Comparison of ENCODE assay signal across 26 cellular contexts in genomic region chr19:4097501-4097900, GRCh38. TPM values are rescaled to one million over a fixed set of nuclear protein-coding genes. Genes with fewer than 3 reads are reported as not detected.
DNase-seq lines count a peak whose midpoint lies in the region; ATAC-seq, FAIRE-seq and TF ChIP-seq lines count a peak whose summit lies in the region.
"Had no signal": no experiment of that assay in that cellular context is flagged by ENCODE, and none has a peak within 500 bp of the region (broad histone marks: within the 10 kb centered on the region; RNA-seq: fewer than 3 reads in every experiment).

No MANE protein-coding gene starts in this region.

- no peak for FAIRE-seq in GM12878 (lab: Jason Lieb, UNC)
- FAIRE-seq in GM12891 (lab: Jason Lieb, UNC): no peak
- FAIRE-seq: frontal cortex had no signal

- DNase-seq in GM12878 (ENCODE audit: low read depth, low spot score) (no peak), left ventricle myocardium inferior (peak; percentile 58), osteoblast (ENCODE audit: insufficient read length, low spot score, missing footprints) (peak; percentile 96), GM12891 (ENCODE audit: insufficient read length, low spot score) (no peak), BE2C (no peak), HEK293T (ENCODE audit: extremely low spot score) (no peak)
- DNase-seq in central memory CD4-positive, alpha-beta T cell: no peak
- DNase-seq: activated CD4-positive, alpha-beta T cell treated with anti-CD3 and anti-CD28 coated beads for 4 hours; activated naive CD4-positive, alpha-beta T cell; activated T-cell treated with anti-CD3 and anti-CD28 coated beads, Interleukin-2, amount 50 U/mL, for 4 hours; effector memory CD4-positive, alpha-beta T cell; kidney glomerular epithelial cell; MG63; NCI-H1417 treated with DMSO at 0.1 percent for 48 hours; nephron progenitor cell; PC-9; SJCRH30; stomach had no signal

- POLR2A ChIA-PET in GM12878 (lab: Charles Lee): no interaction called here
- POLR2A ChIA-PET in HEK293T (lab: Yijun Ruan, JAX): interaction anchor here (2.0 kb wide), 1 partner anchor 10 kb away, joined by 4 read pairs; no protein-coding TSS in a partner anchor

- peaks cover 6 to 18% of the 10 kb centered on the region in 2 experiments; a peak in 3 of 4 replicates for H3K36me3 ChIP-seq in GM12878 (ENCODE audit: control insufficient read depth in 2 of 2, insufficient read depth in 2 of 2, low read length in 1 of 2)
- peaks cover 76% of the 10 kb centered on the region for H3K36me3 ChIP-seq in left ventricle myocardium inferior
- peaks cover 37% of the 10 kb centered on the region for H3K36me3 ChIP-seq in osteoblast (ENCODE audit: insufficient read depth, low read length)
- H3K36me3 ChIP-seq in BE2C: peaks cover 53% of the 10 kb centered on the region

- TF ChIP-seq POLR2A in GM12878 (IDR thresholded peaks at IDR 0.05; ENCODE audit: low read depth, low read length) (peak; percentile 61), GM12891 (IDR thresholded peaks at IDR 0.05; ENCODE audit: low read depth, low read length) (no peak)

- TF ChIP-seq RAD21 in GM12878 (IDR thresholded peaks at IDR 0.05; ENCODE audit: insufficient read depth, low read depth, low read length): no peak

- WGBS in GM12878 (ENCODE audit: insufficient coverage, insufficient replicate concordance, low lambda C conversion rate, missing lambda C conversion rate): 98% methylated on average over 11 of the region's 11 CpGs

- no peaks in the 10 kb centered on the region for H3K9me3 ChIP-seq in GM12878 (replicated peaks; ENCODE audit: control insufficient read depth, insufficient read depth, low read length)
- H3K9me3 ChIP-seq in left ventricle myocardium inferior (replicated peaks): no peaks in the 10 kb centered on the region
- H3K9me3 ChIP-seq in osteoblast (ENCODE audit: low read depth, low read length): no peaks in the 10 kb centered on the region
- no peaks in the 10 kb centered on the region for H3K9me3 ChIP-seq in BE2C
- H3K9me3 ChIP-seq: MG63, SJCRH30, stomach had no signal

- H3K27ac ChIP-seq in GM12878 (ENCODE audit: control insufficient read depth, insufficient read depth): no peak overlapping the region
- H3K27ac ChIP-seq in left ventricle myocardium inferior (replicated peaks): peak overlapping the region; percentile 85
- no peak overlapping the region for H3K27ac ChIP-seq in osteoblast (ENCODE audit: low read depth, low read length)
- H3K27ac ChIP-seq in temporal lobe (ENCODE audit: low read depth, low read length): peak overlapping the region; percentile 41
- H3K27ac ChIP-seq: PC-9, SJCRH30 had no signal

- no peak overlapping the region for H2AFZ ChIP-seq in GM12878 (ENCODE audit: control insufficient read depth, low read depth, low read length)
- no peak overlapping the region for H2AFZ ChIP-seq in osteoblast (ENCODE audit: low read length)
- H2AFZ ChIP-seq: GM23338, PC-9 had no signal

- intact Hi-C loops in GM12878 (cut with micrococcal nuclease; ENCODE audit: unreplicated experiment) (no loop called here), left ventricle myocardium inferior (cut with micrococcal nuclease) (no loop called here)

- in situ Hi-C loops in GM12878 (cut with MboI): no loop called here

- H3K27me3 ChIP-seq in GM12878 (replicated peaks in 1 of 2; ENCODE audit: control insufficient read depth in 2 of 2, insufficient read depth in 2 of 2, low read length in 1 of 2): no peaks in the 10 kb centered on the region
- no peaks in the 10 kb centered on the region for H3K27me3 ChIP-seq in left ventricle myocardium inferior (ENCODE audit: low read depth)
- H3K27me3 ChIP-seq in osteoblast (ENCODE audit: insufficient read depth, low read length): no peaks in the 10 kb centered on the region
- no peaks in the 10 kb centered on the region for H3K27me3 ChIP-seq in BE2C
- H3K27me3 ChIP-seq: MG63, SJCRH30, stomach had no signal

- ATAC-seq in GM12878: no peak
- ATAC-seq: activated T-cell treated with anti-CD3 and anti-CD28 coated beads, Interleukin-2, amount 50 U/mL, for 4 hours; esophagus mucosa; GM23338 had no signal

- H3K9ac ChIP-seq in GM12878 (ENCODE audit: control insufficient read depth, insufficient read depth, low read length): no peak overlapping the region

- H4K20me1 ChIP-seq in GM12878 (ENCODE audit: control insufficient read depth, insufficient read depth) (no peaks in the 10 kb centered on the region), osteoblast (ENCODE audit: insufficient read depth, low read length) (no peaks in the 10 kb centered on the region)

- no peak overlapping the region for H3K4me2 ChIP-seq in GM12878 (ENCODE audit: control insufficient read depth, insufficient read depth)
- H3K4me2 ChIP-seq in osteoblast (ENCODE audit: insufficient read depth, low read length): no peak overlapping the region
- H3K4me2 ChIP-seq: GM23338, PC-9 had no signal

- RAD21 ChIA-PET in GM12878 (lab: Charles Lee; ENCODE audit: unreplicated experiment): no interaction called here

- no peak for TF ChIP-seq EP300 in GM12878 (IDR thresholded peaks at IDR 0.05; ENCODE audit: borderline replicate concordance in 1 of 2, control insufficient read depth in 1 of 2, low read depth in 2 of 2, low read length in 2 of 2)

- no TSS peak for BruUV-seq in GM12878 (replicated peaks; lab: Mats Ljungman, UMichigan)

- H3K4me1 ChIP-seq in GM12878 (ENCODE audit: control insufficient read depth, insufficient read depth, low read length) (no peaks in the 10 kb centered on the region), left ventricle myocardium inferior (peaks cover 29% of the 10 kb centered on the region), osteoblast (ENCODE audit: insufficient read depth, low read length) (peaks cover 3% of the 10 kb centered on the region), BE2C (no peaks in the 10 kb centered on the region)
- H3K4me1 ChIP-seq: SJCRH30 had no signal

- SMC1A ChIA-PET in GM12878 (lab: Charles Lee; ENCODE audit: uncharacterized antibody, unreplicated experiment): no interaction called here

- H3K4me3 ChIP-seq in GM12878: no peak overlapping the region
- H3K4me3 ChIP-seq in left ventricle myocardium inferior: no peak overlapping the region
- no peak overlapping the region for H3K4me3 ChIP-seq in osteoblast (ENCODE audit: insufficient read depth, low read length)
- no peak overlapping the region for H3K4me3 ChIP-seq in BE2C (ENCODE audit: low read depth, low read length)
- H3K4me3 ChIP-seq: GM23338, MG63, PC-9, SJCRH30, stomach had no signal

- TF ChIP-seq CTCF in GM12878 (IDR thresholded peaks at IDR 0.05 in 2 of 3, conservative IDR thresholded peaks at IDR 0.05 in 1 of 3; ENCODE audit: control insufficient read depth in 2 of 3, extremely low read depth in 1 of 3, insufficient read depth in 1 of 3, low read depth in 3 of 3, low read length in 3 of 3) (no peak), left ventricle myocardium inferior (IDR thresholded peaks at IDR 0.05; ENCODE audit: borderline replicate concordance) (no peak), osteoblast (IDR thresholded peaks at IDR 0.05; ENCODE audit: extremely low read depth, low read depth, low read length) (no peak), BE2C (IDR thresholded peaks at IDR 0.05; ENCODE audit: low read depth, low read length) (no peak)

- H3K79me2 ChIP-seq in GM12878 (ENCODE audit: control insufficient read depth, insufficient read depth, low read length) (no peaks in the 10 kb centered on the region), osteoblast (ENCODE audit: insufficient read depth, low read length) (no peaks in the 10 kb centered on the region)

- CTCF ChIA-PET in GM12878 (lab: Yijun Ruan, JAX): no interaction called here
- CTCF ChIA-PET in HEK293T (lab: Yijun Ruan, JAX): no interaction called here

RNA-seq across cellular contexts. Expression of gene MAP2K2, which starts 26.4 kb away (rescaled TPM):
- 58.9 and 63.2 TPM in 2 replicates for total RNA-seq in GM12878 (2013; cell fraction: nucleolus; rRNA removed)
- total RNA-seq in GM12878 (2014; rRNA removed) (178 and 210 TPM in 2 replicates), GM12878 (2014; rRNA removed; fragmentation: Illumina TruSeq; extraction: Trizol) (72.1 and 92.8 TPM in 2 replicates), GM12878 (2021) (182 and 184 TPM in 2 replicates), left ventricle myocardium inferior (129 TPM), osteoblast (221 and 233 TPM in 2 replicates), temporal lobe (64.4 TPM)
- 78.5 TPM for polyA plus RNA-seq in GM12878 (2011; ENCODE audit: low read depth)
- polyA plus RNA-seq in GM12878 (2011; rRNA removed) (31.6 and 68.3 TPM in 2 replicates), GM12878 (2014; fragmentation: Illumina TruSeq; extraction: Trizol) (13.0 and 38.8 TPM in 2 replicates), GM12878 (2014; fragmentation: Nextera tagmentation; extraction: Ambion mirVana) (1 to 10 TPM in 1 of 2 experiments, under 1 TPM in 1; 1.00 to 6.8 TPM), GM12878 (2014; rRNA removed) (144 and 166 TPM in 2 replicates), GM12878 (2016; fragmentation: Nextera tagmentation; extraction: Ambion mirVana) (10 to 100 TPM; 33.4 to 33.7 TPM)
- polyA plus RNA-seq in GM12878 (2011; cell fraction: cytosol; rRNA removed): 109 and 144 TPM in 2 replicates
- polyA plus RNA-seq in GM12878 (2011; cell fraction: nucleus; rRNA removed): 127 and 159 TPM in 2 replicates
- 133 and 176 TPM in 2 replicates for polyA plus RNA-seq in GM12878 (2012)
- polyA minus RNA-seq in GM12878 (2011; rRNA and poly(A)+ RNA removed): 32.9 and 84.0 TPM in 2 replicates
- 64.1 and 69.3 TPM in 2 replicates for polyA minus RNA-seq in GM12878 (2011; cell fraction: cytosol; rRNA and poly(A)+ RNA removed)
- 27.6 and 40.2 TPM in 2 replicates for polyA minus RNA-seq in GM12878 (2011; cell fraction: nucleus; rRNA and poly(A)+ RNA removed)
- 130 TPM for polyA plus RNA-seq in GM12891 (2012; ENCODE audit: low read depth, missing spikeins)
- polyA plus RNA-seq in BE2C (2012; ENCODE audit: insufficient read depth, insufficient read length, low read depth): 120 TPM

RNA-seq across cellular contexts. Expression of gene ZBTB7A, which starts 30.8 kb away (rescaled TPM):
- total RNA-seq in GM12878 (2013; cell fraction: nucleolus; rRNA removed): 20.9 and 24.8 TPM in 2 replicates
- total RNA-seq in GM12878 (2014; rRNA removed) (10.6 and 15.9 TPM in 2 replicates), GM12878 (2014; rRNA removed; fragmentation: Illumina TruSeq; extraction: Trizol) (3.2 TPM in 2 replicates), GM12878 (2021) (40.0 and 42.4 TPM in 2 replicates), left ventricle myocardium inferior (30.6 TPM), osteoblast (38.6 and 42.7 TPM in 2 replicates), temporal lobe (2.7 TPM)
- 2.2 TPM for polyA plus RNA-seq in GM12878 (2011; ENCODE audit: low read depth)
- polyA plus RNA-seq in GM12878 (2011; rRNA removed) (0.84 and 2.5 TPM in 2 replicates), GM12878 (2014; fragmentation: Illumina TruSeq; extraction: Trizol) (4.1 and 5.9 TPM in 2 replicates), GM12878 (2014; fragmentation: Nextera tagmentation; extraction: Ambion mirVana) (under 1 TPM; 0.26 to 0.73 TPM), GM12878 (2014; rRNA removed) (16.2 and 22.2 TPM in 2 replicates), GM12878 (2016; fragmentation: Nextera tagmentation; extraction: Ambion mirVana) (10 to 100 TPM in 1 of 2 experiments, 1 to 10 TPM in 1; 2.0 to 10.1 TPM)
- polyA plus RNA-seq in GM12878 (2011; cell fraction: cytosol; rRNA removed): 4.5 and 7.6 TPM in 2 replicates
- 12.8 and 18.3 TPM in 2 replicates for polyA plus RNA-seq in GM12878 (2011; cell fraction: nucleus; rRNA removed)
- 14.1 and 15.9 TPM in 2 replicates for polyA plus RNA-seq in GM12878 (2012)
- polyA minus RNA-seq in GM12878 (2011; rRNA and poly(A)+ RNA removed): 3.6 and 6.5 TPM in 2 replicates
- polyA minus RNA-seq in GM12878 (2011; cell fraction: cytosol; rRNA and poly(A)+ RNA removed): 12.4 and 12.8 TPM in 2 replicates
- polyA minus RNA-seq in GM12878 (2011; cell fraction: nucleus; rRNA and poly(A)+ RNA removed): 3.6 and 4.7 TPM in 2 replicates
- 7.3 TPM for polyA plus RNA-seq in GM12891 (2012; ENCODE audit: low read depth, missing spikeins)
- 17.1 TPM for polyA plus RNA-seq in BE2C (2012; ENCODE audit: insufficient read depth, insufficient read length, low read depth)

RNA-seq across cellular contexts. Expression of gene CREB3L3, which starts 55.9 kb away (rescaled TPM):
- total RNA-seq in GM12878 (2013; cell fraction: nucleolus; rRNA removed): not detected in 2 replicates
- not detected in 2 replicates for total RNA-seq in GM12878 (2014; rRNA removed)
- total RNA-seq in GM12878 (2014; rRNA removed; fragmentation: Illumina TruSeq; extraction: Trizol): not detected in 2 replicates
- total RNA-seq in GM12878 (2021): not detected in 2 replicates
- not detected for polyA plus RNA-seq in GM12878 (2011; ENCODE audit: low read depth)
- 0.22 and 0.46 TPM in 2 replicates for polyA plus RNA-seq in GM12878 (2011; rRNA removed)
- polyA plus RNA-seq in GM12878 (2011; cell fraction: cytosol; rRNA removed): 0.60 and 0.72 TPM in 2 replicates
- polyA plus RNA-seq in GM12878 (2011; cell fraction: nucleus; rRNA removed): 0.46 and 0.61 TPM in 2 replicates
- 0.04 and 0.23 TPM in 2 replicates for polyA plus RNA-seq in GM12878 (2012)
- 0.03 TPM in 1 of 2 replicates, not detected in the other for polyA plus RNA-seq in GM12878 (2014; fragmentation: Illumina TruSeq; extraction: Trizol)
- not detected for polyA plus RNA-seq in GM12878 (2014; fragmentation: Nextera tagmentation; extraction: Ambion mirVana)
- polyA plus RNA-seq in GM12878 (2014; rRNA removed): not detected in 2 replicates
- under 1 TPM in 1 of 2 experiments, not detected in 1; 0.07 TPM for polyA plus RNA-seq in GM12878 (2016; fragmentation: Nextera tagmentation; extraction: Ambion mirVana)
- polyA minus RNA-seq in GM12878 (2011; rRNA and poly(A)+ RNA removed): 0.52 TPM in 1 of 2 replicates, not detected in the other
- polyA minus RNA-seq in GM12878 (2011; cell fraction: cytosol; rRNA and poly(A)+ RNA removed): not detected in 2 replicates
- polyA minus RNA-seq in GM12878 (2011; cell fraction: nucleus; rRNA and poly(A)+ RNA removed): 0.29 TPM in 1 of 2 replicates, not detected in the other
- not detected for total RNA-seq in left ventricle myocardium inferior
- total RNA-seq in osteoblast: not detected in 2 replicates
- not detected for total RNA-seq in temporal lobe
- 0.06 TPM for polyA plus RNA-seq in GM12891 (2012; ENCODE audit: low read depth, missing spikeins)
- polyA plus RNA-seq in BE2C (2012; ENCODE audit: insufficient read depth, insufficient read length, low read depth): not detected
- total RNA-seq: activated CD8-positive, alpha-beta memory T cell treated with anti-CD3 and anti-CD28 coated beads for 36 hours; esophagus mucosa; frontal cortex; GM23338; NCI-H460; PC-9; pulmonary artery endothelial cell; SJCRH30 had no signal
- polyA plus RNA-seq: IgD-negative memory B cell had no signal

Comparison
In these comparisons a context has a peak if more than half of its experiments do, and no peak if none do; other contexts are left out.
1. DNase-seq: peak in left ventricle myocardium inferior (single experiment) and osteoblast (single experiment); none in GM12878 (single experiment), GM12891 (single experiment), BE2C (single experiment), central memory CD4-positive, alpha-beta T cell (single experiment) and HEK293T (single experiment).
2. H3K27ac ChIP-seq: peak in left ventricle myocardium inferior (single experiment) and temporal lobe (single experiment); none in GM12878 (single experiment) and osteoblast (single experiment).